Comparison of ENCODE assay signal across 31 cellular contexts in genomic region chrX:149472620-149473019, GRCh38. TPM values are rescaled to one million over a fixed set of nuclear protein-coding genes. Genes with fewer than 3 reads are reported as not detected.
DNase-seq lines count a peak whose midpoint lies in the region; ATAC-seq, FAIRE-seq and TF ChIP-seq lines count a peak whose summit lies in the region.
"Had no signal": no experiment of that assay in that cellular context is flagged by ENCODE, and none has a peak within 500 bp of the region (broad histone marks: within the 10 kb centered on the region; RNA-seq: fewer than 3 reads in every experiment).

No MANE protein-coding gene starts in this region.

- no peaks in the 10 kb centered on the region for H3K79me1 ChIP-seq in IMR-90 (ENCODE audit: low read depth in 1 of 2, low read length in 2 of 2)
- H3K79me1 ChIP-seq in mesenchymal stem cell (replicated peaks; ENCODE audit: low read length, poor library complexity, severe bottlenecking) = no peaks in the 10 kb centered on the region

- H2BK20ac ChIP-seq in IMR-90 (ENCODE audit: low read depth, low read length) = no peak overlapping the region

- H3K4me3 ChIP-seq in IMR-90 (ENCODE audit: insufficient read depth, low read depth, low read length) (no peak overlapping the region), mesenchymal stem cell (ENCODE audit: insufficient read depth in 1 of 2, low read depth in 1 of 2, low read length in 2 of 2) (no peak overlapping the region)
- H3K4me3 ChIP-seq: gastroesophageal sphincter, hepatocyte, MG63, right atrium auricular region, spleen, vagina had no signal

- H2BK120ac ChIP-seq in IMR-90 (ENCODE audit: low read depth, low read length) = no peak overlapping the region
- no peak overlapping the region for H2BK120ac ChIP-seq in mesenchymal stem cell (ENCODE audit: low read depth, low read length)

- no peak overlapping the region for H4K5ac ChIP-seq in IMR-90 (ENCODE audit: low read depth, low read length)

- no peak overlapping the region for H2BK12ac ChIP-seq in mesenchymal stem cell (ENCODE audit: low read length in 2 of 2)

- H4K8ac ChIP-seq in IMR-90 (ENCODE audit: low read depth in 2 of 2, low read length in 2 of 2) (no peak overlapping the region), mesenchymal stem cell (ENCODE audit: low read length) (no peak overlapping the region)

- H3K14ac ChIP-seq in IMR-90 (replicated peaks; ENCODE audit: low read depth, low read length) (no peak overlapping the region), mesenchymal stem cell (ENCODE audit: low read length in 2 of 2) (no peak overlapping the region)

- H4K91ac ChIP-seq in IMR-90 (ENCODE audit: insufficient read depth, low read depth, low read length) (no peak overlapping the region), mesenchymal stem cell (ENCODE audit: low read length) (no peak overlapping the region)

- TF ChIP-seq POLR2A in IMR-90 (IDR thresholded peaks at IDR 0.05; ENCODE audit: low read depth, low read length) = no peak

- H2AK5ac ChIP-seq in IMR-90 (ENCODE audit: low read depth, low read length) = no peak overlapping the region
- H2AK5ac ChIP-seq in mesenchymal stem cell (ENCODE audit: low read length, severe bottlenecking) = no peak overlapping the region

- POLR2A ChIA-PET in IMR-90 (lab: Charles Lee; ENCODE audit: unreplicated experiment) = no interaction called here
- POLR2A ChIA-PET in RWPE1 (lab: Yijun Ruan, JAX; ENCODE audit: low non-redundant PET) = no interaction called here

- BruUV-seq in IMR-90 (replicated peaks; lab: Mats Ljungman, UMichigan) = no TSS peak

- CTCF ChIA-PET in IMR-90 (lab: Yijun Ruan, JAX) = no interaction called here
- CTCF ChIA-PET in RWPE1 (lab: Yijun Ruan, JAX) = interaction anchor here (0.7 kb wide), 1 partner anchor 160 kb away, joined by 3 read pairs; no protein-coding TSS in a partner anchor

- in situ Hi-C loops in IMR-90 (cut with MboI; ENCODE audit: low sequenced_read_pairs) = loop anchor here (10.0 kb wide), 1 partner anchor 1428 kb away; no protein-coding TSS in a partner anchor

- H2BK15ac ChIP-seq in IMR-90 (ENCODE audit: low read depth, low read length) (no peak overlapping the region), mesenchymal stem cell (ENCODE audit: low read depth, poor library complexity, severe bottlenecking) (no peak overlapping the region)

- H3K56ac ChIP-seq in IMR-90 (ENCODE audit: extremely low read depth, insufficient read depth, low read length) = no peak overlapping the region

- ATAC-seq in IMR-90 (ENCODE audit: low read depth) (no peak), HG03469 (IDR thresholded peaks at IDR 0.05; ENCODE audit: unreplicated experiment) (no peak)
- ATAC-seq: activated naive CD8-positive, alpha-beta T cell treated with anti-CD3 and anti-CD28 coated beads, Interleukin-2, amount 50 U/mL, for 24 hours; activated T-cell treated with anti-CD3 and anti-CD28 coated beads, Interleukin-2, amount 50 U/mL, for 72 hours; gastroesophageal sphincter; left cardiac atrium; SK-N-SH treated with all-trans-retinoic acid at 6 μM for 48 hours had no signal

- H3K9me1 ChIP-seq in IMR-90 (ENCODE audit: insufficient read depth, low read length) = peaks cover 4% of the 10 kb centered on the region; the same call in 1 of the 2 replicates

- peak; percentile 31 for FAIRE-seq in colon (lab: Jason Lieb, UNC)
- FAIRE-seq: G401.6 had no signal

- H3K36me3 ChIP-seq in IMR-90 (ENCODE audit: control insufficient read depth, insufficient read depth, low read length) (no peaks in the 10 kb centered on the region), mesenchymal stem cell (ENCODE audit: control insufficient read depth in 1 of 2, insufficient read depth in 2 of 2, low read depth in 1 of 2, low read length in 2 of 2) (peaks cover 0 to 2% of the 10 kb centered on the region in 2 experiments)
- H3K36me3 ChIP-seq: MG63, right atrium auricular region, vagina had no signal

- H3K9ac ChIP-seq in IMR-90 (ENCODE audit: low read depth, low read length) = no peak overlapping the region
- H3K9ac ChIP-seq in mesenchymal stem cell (ENCODE audit: low read length) = no peak overlapping the region
- H3K9ac ChIP-seq: parathyroid adenoma had no signal

- H3K9me3 ChIP-seq in IMR-90 (ENCODE audit: control insufficient read depth, insufficient read depth, low read length) (no peaks in the 10 kb centered on the region), mesenchymal stem cell (ENCODE audit: control insufficient read depth, low read length) (no peaks in the 10 kb centered on the region)
- H3K9me3 ChIP-seq: gastroesophageal sphincter, MG63, right atrium auricular region, spleen, vagina had no signal

- intact Hi-C loops in IMR-90 (cut with micrococcal nuclease) = loop anchor here (5.0 kb wide), 2 partner anchors 185 to 945 kb away; no protein-coding TSS in a partner anchor

- H3K27me3 ChIP-seq in IMR-90 (ENCODE audit: control insufficient read depth, insufficient read depth, low read length) = no peaks in the 10 kb centered on the region; the same call in 1 of the 2 replicates
- peaks cover 4 to 8% of the 10 kb centered on the region in 2 experiments for H3K27me3 ChIP-seq in mesenchymal stem cell (ENCODE audit: control insufficient read depth in 1 of 2, insufficient read depth in 1 of 2, low read length in 2 of 2)
- H3K27me3 ChIP-seq: gastroesophageal sphincter, hepatocyte, MG63, right atrium auricular region, vagina had no signal

- no peak overlapping the region for H3K18ac ChIP-seq in IMR-90 (ENCODE audit: low read depth, low read length)
- H3K18ac ChIP-seq in mesenchymal stem cell (ENCODE audit: low read depth in 1 of 2, low read length in 2 of 2) = no peak overlapping the region

- dilution Hi-C loops in IMR-90 (cut with HindIII; ENCODE audit: low sequenced_read_pairs, unreplicated experiment) = no loop called here

- H3K4me2 ChIP-seq in IMR-90 (ENCODE audit: low read depth, low read length) = no peak overlapping the region
- H3K4me2 ChIP-seq in mesenchymal stem cell (ENCODE audit: low read length, poor library complexity, severe bottlenecking) = no peak overlapping the region
- H3K4me2 ChIP-seq: hepatocyte had no signal

- TF ChIP-seq RAD21 in IMR-90 (IDR thresholded peaks at IDR 0.05; ENCODE audit: low read length) = no peak

- no peak overlapping the region for H2BK5ac ChIP-seq in IMR-90 (ENCODE audit: low read depth, low read length, poor library complexity, severe bottlenecking)
- H2BK5ac ChIP-seq in mesenchymal stem cell (ENCODE audit: low read depth, low read length, poor library complexity, severe bottlenecking) = no peak overlapping the region

- DNase-seq in CD1c-positive myeloid dendritic cell (ENCODE audit: extremely low spot score) = peak; percentile 6
- DNase-seq in IMR-90 = no peak
- DNase-seq in mesenchymal stem cell = peak; percentile 28
- no peak for DNase-seq in NCI-H774 (lab: John Stamatoyannopoulos, UW)
- DNase-seq in RWPE1 (ENCODE audit: low spot score) = no peak
- no peak for DNase-seq in amniotic stem cell (lab: John Stamatoyannopoulos, UW)
- DNase-seq: activated CD4-positive, alpha-beta T cell treated with anti-CD3 and anti-CD28 coated beads, Interleukin-2, amount 50 U/mL, for 4 hours; activated CD4-positive, CD25-positive, alpha-beta regulatory T cell; activated naive CD4-positive, alpha-beta T cell; activated naive CD8-positive, alpha-beta T cell treated with anti-CD3 and anti-CD28 coated beads, Interleukin-2, amount 50 U/mL, for 24 hours; activated T-cell treated with anti-CD3 and anti-CD28 coated beads, Interleukin-2, amount 50 U/mL, for 72 hours; dermis blood vessel endothelial cell; DMS153; KBM-7; left cardiac atrium; MG63; NCI-H1105; NCI-H187; NCI-H446 treated with DMSO at 0.1 percent for 48 hours; spleen; stimulated activated CD4-positive, alpha-beta T cell treated with anti-CD3 and anti-CD28 coated beads, Interleukin-2, amount 100 ng/mL, for 24 hours; stimulated activated CD8-positive, alpha-beta memory T cell treated with anti-CD3 and anti-CD28 coated beads, Interleukin-4, amount 100 ng/mL, for 48 hours had no signal

- H3K4me1 ChIP-seq in IMR-90 (ENCODE audit: control insufficient read depth, insufficient read depth, low read length) = no peaks in the 10 kb centered on the region
- H3K4me1 ChIP-seq in mesenchymal stem cell (ENCODE audit: control insufficient read depth, insufficient read depth, low read depth, low read length) = no peaks in the 10 kb centered on the region
- H3K4me1 ChIP-seq: parathyroid adenoma, right atrium auricular region, vagina had no signal

- H3K27ac ChIP-seq in IMR-90 (ENCODE audit: insufficient read depth, low read length) (no peak overlapping the region), mesenchymal stem cell (ENCODE audit: low read length, poor library complexity, severe bottlenecking) (no peak overlapping the region), RWPE1 (no peak overlapping the region)
- H3K27ac ChIP-seq: gastroesophageal sphincter, hepatocyte, parathyroid adenoma, right atrium auricular region, spleen, vagina had no signal

- no peak overlapping the region for H3K4ac ChIP-seq in IMR-90 (ENCODE audit: low read depth, low read length)
- H3K4ac ChIP-seq in mesenchymal stem cell (ENCODE audit: low read depth in 1 of 2, low read length in 2 of 2) = no peak overlapping the region

- H2AFZ ChIP-seq in IMR-90 (replicated peaks; ENCODE audit: low read length, poor library complexity) (no peak overlapping the region), mesenchymal stem cell (ENCODE audit: low read depth, low read length) (no peak overlapping the region)
- H2AFZ ChIP-seq: hepatocyte, parathyroid adenoma had no signal

- no peak for TF ChIP-seq CTCF in IMR-90 (conservative IDR thresholded peaks at IDR 0.05; ENCODE audit: low read depth, low read length)
- TF ChIP-seq CTCF in RWPE1 (conservative IDR thresholded peaks at IDR 0.05; ENCODE audit: low read depth) = no peak

- H4K20me1 ChIP-seq in IMR-90 (ENCODE audit: insufficient read depth, low read length) = no peaks in the 10 kb centered on the region

- H3K23ac ChIP-seq in IMR-90 (ENCODE audit: low read depth, low read length) = no peak overlapping the region
- H3K23ac ChIP-seq in mesenchymal stem cell (ENCODE audit: low read length in 2 of 2) = no peak overlapping the region

- peak overlapping the region; percentile 13 for H2AK9ac ChIP-seq in IMR-90 (replicated peaks; ENCODE audit: low read depth, low read length, poor library complexity)

TF ChIP-seq in IMR-90, 13 proteins besides CTCF, POLR2A, EP300 and RAD21 (continues in another document):
- TF ChIP-seq NFE2L2 (IDR thresholded peaks at IDR 0.05; ENCODE audit: low read depth, low read length) = no peak
- TF ChIP-seq USF2 (IDR thresholded peaks at IDR 0.05; ENCODE audit: low read depth, low read length) = no peak

RNA-seq across cellular contexts. Expression of gene IDS, which starts 32.5 kb away (rescaled TPM):
- total RNA-seq in IMR-90 (2012; rRNA removed) = 22.8 and 26.3 TPM in 2 replicates
- polyA plus RNA-seq in IMR-90 (2012; rRNA removed) = 56.9 and 62.7 TPM in 2 replicates
- polyA plus RNA-seq in IMR-90 (2012; cell fraction: cytosol; rRNA removed) = 46.3 and 52.4 TPM in 2 replicates
- polyA plus RNA-seq in IMR-90 (2012; cell fraction: nucleus; rRNA removed; ENCODE audit: low replicate concordance) = 64.6 and 81.5 TPM in 2 replicates
- polyA plus RNA-seq in mesenchymal stem cell (2013, experiment 1 of 2) = 65.0 TPM
- 67.1 TPM for polyA plus RNA-seq in mesenchymal stem cell (2013, experiment 2 of 2)

Comparison
In these comparisons a context has a peak if more than half of its experiments do, and no peak if none do; other contexts are left out.
1. DNase-seq: peak in CD1c-positive myeloid dendritic cell (single experiment) and mesenchymal stem cell (single experiment); none in IMR-90 (single experiment), NCI-H774 (single experiment), RWPE1 (single experiment) and amniotic stem cell (single experiment).